20 cellular contexts compared by ENCODE assay signal in genomic region chr12:108253540-108253939, GRCh38.
DNase-seq lines count a peak whose midpoint lies in the region; ATAC-seq, FAIRE-seq and TF ChIP-seq lines count a peak whose summit lies in the region.
"Had no signal": no experiment of that assay in that cellular context is flagged by ENCODE, and none has a peak within 500 bp of the region (broad histone marks: within the 10 kb centered on the region; RNA-seq: fewer than 3 reads in every experiment).

No MANE protein-coding gene starts in this region.

- H3K27ac ChIP-seq in DND-41 (ENCODE audit: low read length) (no peak overlapping the region), neural cell (ENCODE audit: low read length) (peak overlapping the region; percentile 97), spleen (no peak overlapping the region)
- H3K27ac ChIP-seq: hepatocyte, ovary, testis had no signal

- H3K4me2 ChIP-seq in DND-41 (ENCODE audit: insufficient read depth, low read length) (no peak overlapping the region), neural cell (ENCODE audit: low read length) (peak overlapping the region; percentile 56)
- H3K4me2 ChIP-seq: hepatocyte had no signal

- no peak for TF ChIP-seq POLR2A in spleen (IDR thresholded peaks at IDR 0.05)

- TF ChIP-seq EP300 in neural cell (conservative IDR thresholded peaks at IDR 0.05; ENCODE audit: poor library complexity, severe bottlenecking), result peak; percentile 89

- no peak overlapping the region for H3K27ac Mint-ChIP-seq in activated naive CD4-positive, alpha-beta T cell treated with anti-CD3 and anti-CD28 coated beads, Interleukin-2, amount 10 ng/mL, durations not matched to agents 7 days and 5 days
- no peak overlapping the region for H3K27ac Mint-ChIP-seq in progenitor cell of endocrine pancreas
- H3K27ac Mint-ChIP-seq: activated CD8-positive, alpha-beta T cell treated with anti-CD3 and anti-CD28 coated beads for 36 hours; activated naive CD8-positive, alpha-beta T cell treated with anti-CD3 and anti-CD28 coated beads for 36 hours had no signal

- H3K9me3 Mint-ChIP-seq in activated naive CD4-positive, alpha-beta T cell treated with anti-CD3 and anti-CD28 coated beads, Interleukin-2, amount 10 ng/mL, durations not matched to agents 7 days and 5 days, result no peaks in the 10 kb centered on the region
- H3K9me3 Mint-ChIP-seq in progenitor cell of endocrine pancreas (ENCODE audit: low read depth), result no peaks in the 10 kb centered on the region
- H3K9me3 Mint-ChIP-seq: activated CD8-positive, alpha-beta T cell treated with anti-CD3 and anti-CD28 coated beads for 36 hours; effector memory CD8-positive, alpha-beta T cell had no signal

- no peak overlapping the region for H3K4me3 Mint-ChIP-seq in activated naive CD4-positive, alpha-beta T cell treated with anti-CD3 and anti-CD28 coated beads, Interleukin-2, amount 10 ng/mL, durations not matched to agents 7 days and 5 days
- no peak overlapping the region for H3K4me3 Mint-ChIP-seq in progenitor cell of endocrine pancreas (ENCODE audit: low read depth)
- H3K4me3 Mint-ChIP-seq: activated CD8-positive, alpha-beta T cell treated with anti-CD3 and anti-CD28 coated beads for 36 hours; activated naive CD8-positive, alpha-beta T cell treated with anti-CD3 and anti-CD28 coated beads for 36 hours had no signal

- no peaks in the 10 kb centered on the region for H3K9me2 ChIP-seq in neural cell (ENCODE audit: insufficient read depth, low read length)

- no peaks in the 10 kb centered on the region for H3K4me1 Mint-ChIP-seq in activated naive CD4-positive, alpha-beta T cell treated with anti-CD3 and anti-CD28 coated beads, Interleukin-2, amount 10 ng/mL, durations not matched to agents 7 days and 5 days
- H3K4me1 Mint-ChIP-seq in progenitor cell of endocrine pancreas (ENCODE audit: low read depth), result peaks cover 12% of the 10 kb centered on the region
- H3K4me1 Mint-ChIP-seq: activated naive CD8-positive, alpha-beta T cell treated with anti-CD3 and anti-CD28 coated beads for 36 hours had no signal

- peak; percentile 63 for TF ChIP-seq RAD21 in neural cell (conservative IDR thresholded peaks at IDR 0.05)

- no peaks in the 10 kb centered on the region for H3F3A ChIP-seq in neural cell (ENCODE audit: insufficient read depth, low read length, poor library complexity, severe bottlenecking)

- no peak overlapping the region for H3K4me3 ChIP-seq in DND-41 (ENCODE audit: low read depth in 1 of 2, low read length in 2 of 2)
- H3K4me3 ChIP-seq in neural cell (ENCODE audit: low read length), result peak overlapping the region; percentile 48
- no peak overlapping the region for H3K4me3 ChIP-seq in spleen
- H3K4me3 ChIP-seq: hepatocyte, ovary, testis had no signal

- no peak for ATAC-seq in DND-41 (ENCODE audit: insufficient read depth, low read depth)
- ATAC-seq: activated CD8-positive, alpha-beta T cell treated with anti-CD3 and anti-CD28 coated beads for 36 hours; effector memory CD8-positive, alpha-beta T cell had no signal

- H3K27me3 Mint-ChIP-seq in activated naive CD4-positive, alpha-beta T cell treated with anti-CD3 and anti-CD28 coated beads, Interleukin-2, amount 10 ng/mL, durations not matched to agents 7 days and 5 days, result peaks cover 14% of the 10 kb centered on the region
- H3K27me3 Mint-ChIP-seq in progenitor cell of endocrine pancreas, result peaks cover 28% of the 10 kb centered on the region

- peaks cover 10% of the 10 kb centered on the region for H3K27me3 ChIP-seq in DND-41 (ENCODE audit: insufficient read depth, low read length, poor library complexity)
- no peaks in the 10 kb centered on the region for H3K27me3 ChIP-seq in neural cell (ENCODE audit: insufficient read depth, low read depth, low read length)
- peaks cover 0 to 69% (median 7%) of the 10 kb centered on the region in 7 donors for H3K27me3 ChIP-seq in spleen (replicated peaks in 1 of 7)
- H3K27me3 ChIP-seq: ovary, testis had no signal

- CTCF ChIA-PET in activated naive CD4-positive, alpha-beta T cell treated with anti-CD3 and anti-CD28 coated beads, Interleukin-2, amount 10 ng/mL, durations not matched to agents 7 days and 5 days (lab: Charles Lee), result no interaction called here

- 0 to 5% (median 2%) methylated on average over 3 to 4 of the region's 4 CpGs for WGBS in spleen, 5 donors

- H3K79me2 ChIP-seq in DND-41 (ENCODE audit: insufficient read depth, low read length) (no peaks in the 10 kb centered on the region), neural cell (replicated peaks; ENCODE audit: insufficient read depth, low read length) (no peaks in the 10 kb centered on the region)
- H3K79me2 ChIP-seq: hepatocyte had no signal

- H2AFZ ChIP-seq in DND-41 (ENCODE audit: low read depth, low read length), result no peak overlapping the region
- H2AFZ ChIP-seq in neural cell (ENCODE audit: low read depth, low read length), result peak overlapping the region; percentile 40
- H2AFZ ChIP-seq: hepatocyte had no signal

- no peak for FAIRE-seq in frontal cortex (lab: Jason Lieb, UNC)
- FAIRE-seq: GM12891 had no signal

- H4K20me1 ChIP-seq in DND-41 (ENCODE audit: insufficient read depth, low read length) (no peaks in the 10 kb centered on the region), neural cell (ENCODE audit: insufficient read depth) (no peaks in the 10 kb centered on the region)

- H3K4me1 ChIP-seq in DND-41 (ENCODE audit: insufficient read depth, low read length), result peaks cover 6% of the 10 kb centered on the region; the same call in 1 of the 2 replicates
- H3K4me1 ChIP-seq in spleen, result no peaks in the 10 kb centered on the region
- H3K4me1 ChIP-seq: testis had no signal

- TF ChIP-seq CTCF in DND-41 (IDR thresholded peaks at IDR 0.05; ENCODE audit: borderline replicate concordance, extremely low read depth, low read length, poor library complexity, severe bottlenecking), result no peak
- no peak for TF ChIP-seq CTCF in neural cell (IDR thresholded peaks at IDR 0.05; ENCODE audit: poor library complexity, severe bottlenecking)
- no peak for TF ChIP-seq CTCF in spleen (IDR thresholded peaks at IDR 0.05 in 8 of 11, conservative IDR thresholded peaks at IDR 0.05 in 3 of 11)
- no peak for TF ChIP-seq CTCF in progenitor cell of endocrine pancreas (IDR thresholded peaks at IDR 0.05; ENCODE audit: unreplicated experiment)

- DNase-seq in DND-41 (peak; percentile 8), NCI-H2227 (lab: John Stamatoyannopoulos, UW; ENCODE audit: unreplicated experiment) (peak; percentile 81), cerebellar cortex (ENCODE audit: low spot score) (peak; percentile 72), spleen (no peak), progenitor cell of endocrine pancreas (ENCODE audit: low spot score, unreplicated experiment) (no peak), frontal cortex (ENCODE audit: low spot score in 2 of 2) (no peak)
- no peak for DNase-seq in activated naive CD4-positive, alpha-beta T cell treated with anti-CD3 and anti-CD28 coated beads, Interleukin-2, amount 10 ng/mL, durations not matched to agents 7 days and 5 days
- DNase-seq: activated CD8-positive, alpha-beta T cell treated with anti-CD3 and anti-CD28 coated beads for 36 hours; activated naive CD8-positive, alpha-beta T cell treated with anti-CD3 and anti-CD28 coated beads for 36 hours; activated T-cell treated with anti-CD3 and anti-CD28 coated beads, Interleukin-2, amount 50 U/mL, for 48 hours; Calu3; effector memory CD8-positive, alpha-beta T cell; GF-D8; NCI-H187; ovary; SW 1271; testis had no signal

- H3K36me3 ChIP-seq in DND-41 (ENCODE audit: insufficient read depth, low read length) (no peaks in the 10 kb centered on the region), neural cell (ENCODE audit: insufficient read depth, low read length) (no peaks in the 10 kb centered on the region), spleen (no peaks in the 10 kb centered on the region)
- H3K36me3 ChIP-seq: ovary had no signal

- H3K9me3 ChIP-seq in DND-41 (ENCODE audit: insufficient read depth, low read length, severe bottlenecking) (no peaks in the 10 kb centered on the region), neural cell (ENCODE audit: low read length) (no peaks in the 10 kb centered on the region), spleen (no peaks in the 10 kb centered on the region)
- H3K9me3 ChIP-seq: ovary, testis had no signal

- intact Hi-C loops in spleen (cut with DNase I; ENCODE audit: low total_unique reads), result no loop called here

- H3K36me3 Mint-ChIP-seq in activated naive CD4-positive, alpha-beta T cell treated with anti-CD3 and anti-CD28 coated beads, Interleukin-2, amount 10 ng/mL, durations not matched to agents 7 days and 5 days, result no peaks in the 10 kb centered on the region
- H3K36me3 Mint-ChIP-seq in progenitor cell of endocrine pancreas (ENCODE audit: insufficient read depth), result no peaks in the 10 kb centered on the region
- H3K36me3 Mint-ChIP-seq: activated naive CD8-positive, alpha-beta T cell treated with anti-CD3 and anti-CD28 coated beads for 36 hours had no signal

- no peak overlapping the region for H3K9ac ChIP-seq in DND-41 (ENCODE audit: low read depth, low read length)
- peak overlapping the region; percentile 72 for H3K9ac ChIP-seq in neural cell (ENCODE audit: low read length)

TF ChIP-seq in neural cell, 6 proteins besides CTCF, POLR2A, EP300 and RAD21 (continues in another document):
- TF ChIP-seq POLR2AphosphoS5 (IDR thresholded peaks at IDR 0.05) (peak; percentile 80), EZH2 (IDR thresholded peaks at IDR 0.05; ENCODE audit: borderline replicate concordance, insufficient read depth, low read length, poor library complexity, severe bottlenecking) (no peak), MXI1 (conservative IDR thresholded peaks at IDR 0.05; ENCODE audit: poor library complexity, severe bottlenecking) (peak; percentile 52)

Comparison
In these comparisons a context has a peak if more than half of its experiments do, and no peak if none do; other contexts are left out.
1. DNase-seq: peak in DND-41 (single experiment), NCI-H2227 (single experiment) and cerebellar cortex (single experiment); none in spleen (single experiment), activated naive CD4-positive, alpha-beta T cell treated with anti-CD3 and anti-CD28 coated beads, Interleukin-2, amount 10 ng/mL, durations not matched to agents 7 days and 5 days (single experiment), progenitor cell of endocrine pancreas (single experiment) and frontal cortex (0 of 2).